8 cellular contexts compared by ENCODE assay signal in genomic region chr4:147550626-147551250, GRCh38.
DNase-seq lines count a peak whose midpoint lies in the region; ATAC-seq and TF ChIP-seq lines count a peak whose summit lies in the region.

No MANE protein-coding gene starts in this region.

- H4K8ac ChIP-seq in mesendoderm (ENCODE audit: low read depth, low read length): no peak overlapping the region

- H3K18ac ChIP-seq in mesendoderm (ENCODE audit: low read length): no peak overlapping the region

- TF ChIP-seq CTCF in fibroblast of the aortic adventitia (IDR thresholded peaks at IDR 0.05; ENCODE audit: insufficient read depth, low read length) (no peak), OCI-LY7 (conservative IDR thresholded peaks at IDR 0.05; ENCODE audit: low read length) (no peak)

- no TSS peak for BruUV-seq in OCI-LY7 (replicated peaks; lab: Mats Ljungman, UMichigan)

- no peak overlapping the region for H2BK15ac ChIP-seq in mesendoderm (replicated peaks; ENCODE audit: low read depth)

- no peaks in the 10 kb centered on the region for H3K79me1 ChIP-seq in mesendoderm (ENCODE audit: low read length)

- H3K36me3 ChIP-seq in OCI-LY7 (ENCODE audit: insufficient read depth, low read length) (no peaks in the 10 kb centered on the region), mesendoderm (ENCODE audit: control insufficient read depth, insufficient read depth, low read length) (no peaks in the 10 kb centered on the region)

- no peaks in the 10 kb centered on the region for H3K4me1 ChIP-seq in OCI-LY7 (ENCODE audit: insufficient read depth, low read length, poor library complexity, severe bottlenecking)
- no peaks in the 10 kb centered on the region for H3K4me1 ChIP-seq in mesendoderm (ENCODE audit: control insufficient read depth, low read depth, low read length)

- H3K4me3 ChIP-seq in fibroblast of the aortic adventitia (ENCODE audit: low read depth, low read length) (peak overlapping the region; percentile 43), OCI-LY7 (ENCODE audit: low read depth, low read length, poor library complexity, severe bottlenecking) (no peak overlapping the region), mesendoderm (ENCODE audit: low read length) (no peak overlapping the region)

- H4K5ac ChIP-seq in mesendoderm (ENCODE audit: low read length): no peak overlapping the region

- ATAC-seq in GM19468 (IDR thresholded peaks at IDR 0.05; ENCODE audit: extremely low read depth, unreplicated experiment) (peak; percentile 34), HG03097 (IDR thresholded peaks at IDR 0.05; ENCODE audit: low FRiP score, unreplicated experiment) (no peak)

- POLR2A ChIA-PET in OCI-LY7 (lab: Charles Lee): no interaction called here

- intact Hi-C loops in OCI-LY7 (cut with micrococcal nuclease; ENCODE audit: unreplicated experiment): no loop called here

- H3K23ac ChIP-seq in mesendoderm (ENCODE audit: low read length): no peak overlapping the region

- CTCF ChIA-PET in OCI-LY7 (lab: Charles Lee; ENCODE audit: unreplicated experiment): no interaction called here

- H2BK120ac ChIP-seq in mesendoderm (ENCODE audit: low read depth, low read length): no peak overlapping the region

- no peak overlapping the region for H3K4me2 ChIP-seq in OCI-LY7 (ENCODE audit: low read length)
- H3K4me2 ChIP-seq in mesendoderm (ENCODE audit: low read length): no peak overlapping the region

- H3K56ac ChIP-seq in mesendoderm (ENCODE audit: low read length): no peak overlapping the region

- no peaks in the 10 kb centered on the region for H3K9me2 ChIP-seq in OCI-LY7 (ENCODE audit: insufficient read depth, low read length)

- H3K9ac ChIP-seq in mesendoderm (ENCODE audit: low read length): no peak overlapping the region

- no peak overlapping the region for H2BK5ac ChIP-seq in mesendoderm (ENCODE audit: low read length)

- no peaks in the 10 kb centered on the region for H4K20me1 ChIP-seq in OCI-LY7 (ENCODE audit: insufficient read depth, low read length)

- 100% methylated on average over 1 of the region's 8 CpGs for WGBS in mesendoderm (ENCODE audit: extremely low coverage, insufficient coverage, low lambda C conversion rate)

- no peaks in the 10 kb centered on the region for H3K9me3 ChIP-seq in OCI-LY7 (ENCODE audit: low read length)

- H3K27ac ChIP-seq in OCI-LY7 (ENCODE audit: low read depth, low read length, poor library complexity, severe bottlenecking) (no peak overlapping the region), mesendoderm (ENCODE audit: low read depth, low read length) (no peak overlapping the region)

- no peaks in the 10 kb centered on the region for H3K79me2 ChIP-seq in OCI-LY7 (ENCODE audit: insufficient read depth, low read depth, low read length)
- H3K79me2 ChIP-seq in mesendoderm (ENCODE audit: control insufficient read depth, insufficient read depth, low read length): no peaks in the 10 kb centered on the region

- H2AFZ ChIP-seq in OCI-LY7 (ENCODE audit: low read length): no peak overlapping the region

- DNase-seq in EL (peak; percentile 63), HT1080 (ENCODE audit: low read depth) (peak; percentile 81), fibroblast of the aortic adventitia (ENCODE audit: low read depth) (peak; percentile 61), OCI-LY7 (ENCODE audit: low spot score) (no peak), NCI-H526 treated with DMSO at 0.1 percent for 48 hours (lab: John Stamatoyannopoulos, UW) (no peak), mesendoderm (no peak)

- H3K27me3 ChIP-seq in mesendoderm (ENCODE audit: insufficient read depth, low read length, poor library complexity): no peaks in the 10 kb centered on the region

- H2AK5ac ChIP-seq in mesendoderm (ENCODE audit: low read length): no peak overlapping the region

- no peak overlapping the region for H3K4ac ChIP-seq in mesendoderm (ENCODE audit: low read depth, low read length)

Comparison
In these comparisons a context has a peak if more than half of its experiments do, and no peak if none do; other contexts are left out.
1. DNase-seq: peak in EL (single experiment), HT1080 (single experiment) and fibroblast of the aortic adventitia (single experiment); none in OCI-LY7 (single experiment), NCI-H526 treated with DMSO at 0.1 percent for 48 hours (single experiment) and mesendoderm (single experiment).